13 cellular contexts compared by ENCODE assay signal in the genomic region with DNA sequence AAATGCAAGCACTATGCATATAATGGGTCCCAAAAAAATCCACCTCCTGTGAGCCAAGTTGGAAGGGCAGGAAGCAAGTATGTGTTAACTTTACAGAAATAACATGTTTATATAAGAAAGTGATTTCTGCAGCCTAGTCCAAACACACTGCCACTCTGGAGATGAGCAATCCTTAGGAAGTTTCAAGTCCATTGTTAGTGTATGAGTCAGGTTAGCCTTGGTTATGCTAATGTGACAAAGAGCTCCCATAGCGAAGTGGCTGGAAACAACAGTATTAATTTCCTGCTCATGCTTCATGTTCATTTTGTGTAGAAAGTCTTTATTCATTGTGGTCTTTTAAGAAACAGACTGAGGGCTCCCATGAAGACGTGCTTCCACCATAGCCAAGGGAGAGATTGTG.
DNase-seq lines count a peak whose midpoint lies in the region; ATAC-seq and TF ChIP-seq lines count a peak whose summit lies in the region.
"Had no signal": no experiment of that assay in that cellular context is flagged by ENCODE, and none has a peak within 500 bp of the region (broad histone marks: within the 10 kb centered on the region; RNA-seq: fewer than 3 reads in every experiment).

No MANE protein-coding gene starts in this region.

- no peaks in the 10 kb centered on the region for H3K4me1 ChIP-seq in adrenal gland (replicated peaks in 1 of 2)

- DNase-seq in HCEC 1CT = peak; percentile 97
- peak; percentile 88 for DNase-seq in astrocyte of the hippocampus (ENCODE audit: low read depth, low spot score)
- peak; percentile 21 for DNase-seq in iPS-NIHi11 (ENCODE audit: low spot score)
- peak; percentile 78 for DNase-seq in stromal cell of bone marrow (ENCODE audit: low read depth)
- no peak for DNase-seq in DMS153 treated with DMSO at 0.1 percent for 48 hours (lab: John Stamatoyannopoulos, UW; ENCODE audit: unreplicated experiment)
- no peak for DNase-seq in adrenal gland
- DNase-seq: activated effector memory CD4-positive, alpha-beta T cell treated with anti-CD3 and anti-CD28 coated beads, Interleukin-2, amount 50 U/mL, for 16 hours; GDM1; NK-92 treated with Interleukin-12 subunit alpha and Interleukin-12 subunit beta, amount 100 ng/mL, for 24 hours had no signal

- no peak for TF ChIP-seq CTCF in adrenal gland (IDR thresholded peaks at IDR 0.05)

- intact Hi-C loops in adrenal gland (cut with DNase I) = no loop called here

- no peaks in the 10 kb centered on the region for H3K27me3 ChIP-seq in adrenal gland
- H3K27me3 ChIP-seq: hepatocyte had no signal

- ATAC-seq in HG03342 (IDR thresholded peaks at IDR 0.05; ENCODE audit: unreplicated experiment) (no peak), GM19023 (IDR thresholded peaks at IDR 0.05; ENCODE audit: unreplicated experiment) (no peak)

- no peaks in the 10 kb centered on the region for H3K36me3 ChIP-seq in adrenal gland (replicated peaks in 1 of 2)
- H3K36me3 ChIP-seq: thoracic aorta had no signal

- no peak overlapping the region for H3K4me3 ChIP-seq in adrenal gland
- H3K4me3 ChIP-seq: hepatocyte, thoracic aorta had no signal

- WGBS in adrenal gland, 4 donors = 57 to 80% (median 69%) methylated on average over 2 of the region's 2 CpGs

- H3K9me3 ChIP-seq in adrenal gland (replicated peaks in 1 of 3) = no peaks in the 10 kb centered on the region
- H3K9me3 ChIP-seq: thoracic aorta had no signal

- TF ChIP-seq POLR2A in adrenal gland (IDR thresholded peaks at IDR 0.05) = no peak

- no peak overlapping the region for H3K27ac ChIP-seq in adrenal gland
- H3K27ac ChIP-seq: hepatocyte, thoracic aorta had no signal

Comparison
In these comparisons a context has a peak if more than half of its experiments do, and no peak if none do; other contexts are left out.
1. DNase-seq: peak in HCEC 1CT (single experiment), astrocyte of the hippocampus (single experiment), iPS-NIHi11 (single experiment) and stromal cell of bone marrow (single experiment); none in DMS153 treated with DMSO at 0.1 percent for 48 hours (single experiment) and adrenal gland (0 of 7).